Comparison of ENCODE assay signal across 1 cellular context in the genomic region with DNA sequence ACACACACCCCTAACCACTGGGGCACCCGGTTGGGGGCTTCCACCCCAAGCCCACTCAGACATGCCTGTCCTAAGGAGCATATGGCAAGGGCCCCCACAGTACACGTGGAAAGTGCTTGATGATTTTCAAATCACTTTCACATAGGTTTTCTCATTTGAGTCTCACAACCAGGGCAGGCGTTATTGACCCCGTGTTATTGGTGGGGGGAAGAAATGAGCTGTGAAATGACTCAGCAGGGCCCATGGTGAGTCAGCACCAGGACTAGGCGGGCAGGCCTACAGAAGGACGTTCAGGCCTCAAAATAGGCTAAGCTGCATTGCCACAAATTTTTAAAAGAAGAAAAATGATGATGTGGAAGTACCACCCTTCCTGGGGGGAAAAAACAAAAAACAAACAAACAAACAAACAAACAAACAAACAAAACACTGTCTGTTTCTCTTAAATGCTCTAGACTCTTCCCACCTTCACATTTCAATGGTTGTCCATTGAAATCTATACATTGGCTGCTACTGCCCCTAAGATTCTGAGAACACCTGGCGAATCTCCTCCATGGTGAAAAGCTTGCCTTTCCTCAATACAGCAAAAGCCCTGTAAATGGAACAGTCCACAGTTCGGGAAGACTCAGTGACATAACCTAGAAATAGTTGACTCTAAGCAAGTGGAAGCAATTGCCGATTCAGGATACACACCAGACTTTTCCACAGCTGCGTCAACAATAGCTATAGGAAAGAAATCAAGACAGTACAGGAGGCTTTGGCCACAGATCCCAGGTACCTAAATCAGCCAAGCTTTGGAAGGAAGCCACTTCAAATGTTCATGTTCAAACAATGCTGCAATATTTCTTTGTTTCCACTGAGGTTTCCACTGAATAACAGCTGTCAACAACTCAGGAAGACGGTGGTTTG.
TF ChIP-seq lines count a peak whose summit lies in the region.

No MANE protein-coding gene starts in this region.

TF ChIP-seq in K562, 482 proteins besides CTCF, POLR2A, EP300 and RAD21 (continued from another document and continues in another):
- TF ChIP-seq, protein P1, sequence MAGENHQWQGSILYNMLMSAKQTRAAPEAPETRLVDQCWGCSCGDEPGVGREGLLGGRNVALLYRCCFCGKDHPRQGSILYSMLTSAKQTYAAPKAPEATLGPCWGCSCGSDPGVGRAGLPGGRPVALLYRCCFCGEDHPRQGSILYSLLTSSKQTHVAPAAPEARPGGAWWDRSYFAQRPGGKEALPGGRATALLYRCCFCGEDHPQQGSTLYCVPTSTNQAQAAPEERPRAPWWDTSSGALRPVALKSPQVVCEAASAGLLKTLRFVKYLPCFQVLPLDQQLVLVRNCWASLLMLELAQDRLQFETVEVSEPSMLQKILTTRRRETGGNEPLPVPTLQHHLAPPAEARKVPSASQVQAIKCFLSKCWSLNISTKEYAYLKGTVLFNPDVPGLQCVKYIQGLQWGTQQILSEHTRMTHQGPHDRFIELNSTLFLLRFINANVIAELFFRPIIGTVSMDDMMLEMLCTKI (IDR thresholded peaks at IDR 0.05; ENCODE audit: partially characterized antibody) = no peak
- TF ChIP-seq, protein P2, sequence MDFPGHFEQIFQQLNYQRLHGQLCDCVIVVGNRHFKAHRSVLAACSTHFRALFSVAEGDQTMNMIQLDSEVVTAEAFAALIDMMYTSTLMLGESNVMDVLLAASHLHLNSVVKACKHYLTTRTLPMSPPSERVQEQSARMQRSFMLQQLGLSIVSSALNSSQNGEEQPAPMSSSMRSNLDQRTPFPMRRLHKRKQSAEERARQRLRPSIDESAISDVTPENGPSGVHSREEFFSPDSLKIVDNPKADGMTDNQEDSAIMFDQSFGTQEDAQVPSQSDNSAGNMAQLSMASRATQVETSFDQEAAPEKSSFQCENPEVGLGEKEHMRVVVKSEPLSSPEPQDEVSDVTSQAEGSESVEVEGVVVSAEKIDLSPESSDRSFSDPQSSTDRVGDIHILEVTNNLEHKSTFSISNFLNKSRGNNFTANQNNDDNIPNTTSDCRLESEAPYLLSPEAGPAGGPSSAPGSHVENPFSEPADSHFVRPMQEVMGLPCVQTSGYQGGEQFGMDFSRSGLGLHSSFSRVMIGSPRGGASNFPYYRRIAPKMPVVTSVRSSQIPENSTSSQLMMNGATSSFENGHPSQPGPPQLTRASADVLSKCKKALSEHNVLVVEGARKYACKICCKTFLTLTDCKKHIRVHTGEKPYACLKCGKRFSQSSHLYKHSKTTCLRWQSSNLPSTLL (IDR thresholded peaks at IDR 0.05) = no peak
- peak; percentile 45; the same call in 1 of the 2 replicates for TF ChIP-seq GTF2E2 (tag; IDR thresholded peaks at IDR 0.05)
- TF ChIP-seq ZNF175 (CRISPR knock-in tag; IDR thresholded peaks at IDR 0.05; ENCODE audit: low read depth) = peak; percentile 83
- TF ChIP-seq EHMT2 (IDR thresholded peaks at IDR 0.05) = no peak
- TF ChIP-seq SIN3A (IDR thresholded peaks at IDR 0.05; ENCODE audit: borderline replicate concordance in 2 of 2, control insufficient read depth in 1 of 2, low read depth in 2 of 2, low read length in 2 of 2) = peak in 1 of 2 experiments; percentile 20; a peak in 1 of 4 replicates
- TF ChIP-seq KAT2B (IDR thresholded peaks at IDR 0.05; ENCODE audit: low read depth, low read length) = no peak
- TF ChIP-seq FOXJ3 (CRISPR knock-in tag; IDR thresholded peaks at IDR 0.05) = no peak
- no peak; the same call in 1 of the 2 replicates for TF ChIP-seq ILK (tag; IDR thresholded peaks at IDR 0.05; ENCODE audit: borderline replicate concordance, low read depth)
- 0 out of 2 replicates have a peak, but pooled peaks have one; percentile 4 for TF ChIP-seq BCOR (IDR thresholded peaks at IDR 0.05)
- TF ChIP-seq, protein P3, sequence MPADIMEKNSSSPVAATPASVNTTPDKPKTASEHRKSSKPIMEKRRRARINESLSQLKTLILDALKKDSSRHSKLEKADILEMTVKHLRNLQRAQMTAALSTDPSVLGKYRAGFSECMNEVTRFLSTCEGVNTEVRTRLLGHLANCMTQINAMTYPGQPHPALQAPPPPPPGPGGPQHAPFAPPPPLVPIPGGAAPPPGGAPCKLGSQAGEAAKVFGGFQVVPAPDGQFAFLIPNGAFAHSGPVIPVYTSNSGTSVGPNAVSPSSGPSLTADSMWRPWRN (IDR thresholded peaks at IDR 0.05; ENCODE audit: low read depth) = no peak
- TF ChIP-seq PTTG1 (tag; IDR thresholded peaks at IDR 0.05; ENCODE audit: low read depth) = peak; percentile 65; the same call in 1 of the 2 replicates
- no peak for TF ChIP-seq ZNF75A (CRISPR knock-in tag; IDR thresholded peaks at IDR 0.05)
- TF ChIP-seq POLR3A (IDR thresholded peaks at IDR 0.05; ENCODE audit: borderline replicate concordance, extremely low read depth, insufficient read depth, insufficient read length) = no peak
- no peak for TF ChIP-seq FUS (optimal IDR thresholded peaks at IDR 0.05; ENCODE audit: low read depth, low read length)
- no peak for TF ChIP-seq FIP1L1 (IDR thresholded peaks at IDR 0.05; ENCODE audit: low read depth, low read length, poor library complexity, severe bottlenecking)
- TF ChIP-seq MCM3 (IDR thresholded peaks at IDR 0.05) = no peak
- peak; percentile 19; the same call in 1 of the 2 replicates for TF ChIP-seq GATAD2B (IDR thresholded peaks at IDR 0.05; ENCODE audit: borderline replicate concordance)
- peak; percentile 76; the same call in 1 of the 2 replicates for TF ChIP-seq ZNF584 (CRISPR knock-in tag; IDR thresholded peaks at IDR 0.05; ENCODE audit: low read depth)
- TF ChIP-seq RUNX1 (IDR thresholded peaks at IDR 0.05; ENCODE audit: low read depth) = no peak
- TF ChIP-seq EP400 (IDR thresholded peaks at IDR 0.05) = no peak; the same call in 1 of the 2 replicates
- TF ChIP-seq, protein P4, sequence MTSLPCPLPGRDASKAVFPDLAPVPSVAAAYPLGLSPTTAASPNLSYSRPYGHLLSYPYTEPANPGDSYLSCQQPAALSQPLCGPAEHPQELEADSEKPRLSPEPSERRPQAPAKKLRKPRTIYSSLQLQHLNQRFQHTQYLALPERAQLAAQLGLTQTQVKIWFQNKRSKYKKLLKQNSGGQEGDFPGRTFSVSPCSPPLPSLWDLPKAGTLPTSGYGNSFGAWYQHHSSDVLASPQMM (CRISPR knock-in tag; IDR thresholded peaks at IDR 0.05) = no peak
- TF ChIP-seq, protein P5, sequence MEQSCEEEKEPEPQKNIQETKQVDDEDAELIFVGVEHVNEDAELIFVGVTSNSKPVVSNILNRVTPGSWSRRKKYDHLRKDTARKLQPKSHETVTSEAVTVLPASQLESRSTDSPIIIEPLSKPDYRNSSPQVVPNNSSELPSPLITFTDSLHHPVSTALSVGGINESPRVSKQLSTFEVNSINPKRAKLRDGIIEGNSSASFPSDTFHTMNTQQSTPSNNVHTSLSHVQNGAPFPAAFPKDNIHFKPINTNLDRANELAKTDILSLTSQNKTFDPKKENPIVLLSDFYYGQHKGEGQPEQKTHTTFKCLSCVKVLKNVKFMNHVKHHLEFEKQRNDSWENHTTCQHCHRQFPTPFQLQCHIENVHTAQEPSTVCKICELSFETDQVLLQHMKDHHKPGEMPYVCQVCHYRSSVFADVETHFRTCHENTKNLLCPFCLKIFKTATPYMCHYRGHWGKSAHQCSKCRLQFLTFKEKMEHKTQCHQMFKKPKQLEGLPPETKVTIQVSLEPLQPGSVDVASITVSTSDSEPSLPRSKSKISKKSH (CRISPR knock-in tag; IDR thresholded peaks at IDR 0.05) = no peak
- no peak for TF ChIP-seq IRF2 (CRISPR knock-in tag; IDR thresholded peaks at IDR 0.05)
- TF ChIP-seq ELF4 (CRISPR knock-in tag; IDR thresholded peaks at IDR 0.05) = 0 out of 2 replicates have a peak, but pooled peaks have one; percentile 35
- TF ChIP-seq MTF1 (CRISPR knock-in tag; IDR thresholded peaks at IDR 0.05; ENCODE audit: borderline replicate concordance) = no peak
- no peak for TF ChIP-seq KDM5B (IDR thresholded peaks at IDR 0.05; ENCODE audit: insufficient replicate concordance, low read depth, low read length)
- TF ChIP-seq MTA3 (IDR thresholded peaks at IDR 0.05; ENCODE audit: borderline replicate concordance) = peak; percentile 45; the same call in 1 of the 2 replicates
- TF ChIP-seq CBFA2T2 (conservative IDR thresholded peaks at IDR 0.05) = no peak
- TF ChIP-seq, protein P6, sequence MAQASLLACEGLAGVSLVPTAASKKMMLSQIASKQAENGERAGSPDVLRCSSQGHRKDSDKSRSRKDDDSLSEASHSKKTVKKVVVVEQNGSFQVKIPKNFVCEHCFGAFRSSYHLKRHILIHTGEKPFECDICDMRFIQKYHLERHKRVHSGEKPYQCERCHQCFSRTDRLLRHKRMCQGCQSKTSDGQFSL (CRISPR knock-in tag; IDR thresholded peaks at IDR 0.05) = 0 out of 2 replicates have a peak, but pooled peaks have one; percentile 34
- TF ChIP-seq, protein P6 (tag; IDR thresholded peaks at IDR 0.05) = peak; percentile 51 to 70; a peak in 1 of 4 replicates
- TF ChIP-seq, protein P7, sequence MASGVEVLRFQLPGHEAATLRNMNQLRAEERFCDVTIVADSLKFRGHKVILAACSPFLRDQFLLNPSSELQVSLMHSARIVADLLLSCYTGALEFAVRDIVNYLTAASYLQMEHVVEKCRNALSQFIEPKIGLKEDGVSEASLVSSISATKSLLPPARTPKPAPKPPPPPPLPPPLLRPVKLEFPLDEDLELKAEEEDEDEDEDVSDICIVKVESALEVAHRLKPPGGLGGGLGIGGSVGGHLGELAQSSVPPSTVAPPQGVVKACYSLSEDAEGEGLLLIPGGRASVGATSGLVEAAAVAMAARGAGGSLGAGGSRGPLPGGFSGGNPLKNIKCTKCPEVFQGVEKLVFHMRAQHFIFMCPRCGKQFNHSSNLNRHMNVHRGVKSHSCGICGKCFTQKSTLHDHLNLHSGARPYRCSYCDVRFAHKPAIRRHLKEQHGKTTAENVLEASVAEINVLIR (CRISPR knock-in tag; IDR thresholded peaks at IDR 0.05) = peak; percentile 59; the same call in 1 of the 2 replicates
- TF ChIP-seq, protein P8, sequence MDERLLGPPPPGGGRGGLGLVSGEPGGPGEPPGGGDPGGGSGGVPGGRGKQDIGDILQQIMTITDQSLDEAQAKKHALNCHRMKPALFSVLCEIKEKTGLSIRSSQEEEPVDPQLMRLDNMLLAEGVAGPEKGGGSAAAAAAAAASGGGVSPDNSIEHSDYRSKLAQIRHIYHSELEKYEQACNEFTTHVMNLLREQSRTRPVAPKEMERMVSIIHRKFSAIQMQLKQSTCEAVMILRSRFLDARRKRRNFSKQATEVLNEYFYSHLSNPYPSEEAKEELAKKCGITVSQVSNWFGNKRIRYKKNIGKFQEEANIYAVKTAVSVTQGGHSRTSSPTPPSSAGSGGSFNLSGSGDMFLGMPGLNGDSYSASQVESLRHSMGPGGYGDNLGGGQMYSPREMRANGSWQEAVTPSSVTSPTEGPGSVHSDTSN (CRISPR knock-in tag; IDR thresholded peaks at IDR 0.05; ENCODE audit: low read depth) = no peak
- TF ChIP-seq, protein P8 (tag; conservative IDR thresholded peaks at IDR 0.05; ENCODE audit: low read depth) = peak; percentile 16
- peak; percentile 87 for TF ChIP-seq MAFF (IDR thresholded peaks at IDR 0.05; ENCODE audit: low read length)
- TF ChIP-seq, protein P9, sequence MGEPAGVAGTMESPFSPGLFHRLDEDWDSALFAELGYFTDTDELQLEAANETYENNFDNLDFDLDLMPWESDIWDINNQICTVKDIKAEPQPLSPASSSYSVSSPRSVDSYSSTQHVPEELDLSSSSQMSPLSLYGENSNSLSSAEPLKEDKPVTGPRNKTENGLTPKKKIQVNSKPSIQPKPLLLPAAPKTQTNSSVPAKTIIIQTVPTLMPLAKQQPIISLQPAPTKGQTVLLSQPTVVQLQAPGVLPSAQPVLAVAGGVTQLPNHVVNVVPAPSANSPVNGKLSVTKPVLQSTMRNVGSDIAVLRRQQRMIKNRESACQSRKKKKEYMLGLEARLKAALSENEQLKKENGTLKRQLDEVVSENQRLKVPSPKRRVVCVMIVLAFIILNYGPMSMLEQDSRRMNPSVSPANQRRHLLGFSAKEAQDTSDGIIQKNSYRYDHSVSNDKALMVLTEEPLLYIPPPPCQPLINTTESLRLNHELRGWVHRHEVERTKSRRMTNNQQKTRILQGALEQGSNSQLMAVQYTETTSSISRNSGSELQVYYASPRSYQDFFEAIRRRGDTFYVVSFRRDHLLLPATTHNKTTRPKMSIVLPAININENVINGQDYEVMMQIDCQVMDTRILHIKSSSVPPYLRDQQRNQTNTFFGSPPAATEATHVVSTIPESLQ (CRISPR knock-in tag; IDR thresholded peaks at IDR 0.05) = no peak
- 0 out of 3 replicates have a peak, but pooled peaks of 1 of the 2 experiments have one; percentile 52 for TF ChIP-seq CBX3 (IDR thresholded peaks at IDR 0.05; ENCODE audit: borderline replicate concordance in 1 of 2, low read length in 2 of 2)
- TF ChIP-seq ILF3 (IDR thresholded peaks at IDR 0.05; ENCODE audit: borderline replicate concordance) = no peak
- TF ChIP-seq ZNF143 (CRISPR knock-in tag; IDR thresholded peaks at IDR 0.05) = no peak
- no peak for TF ChIP-seq CBFB (CRISPR knock-in tag; IDR thresholded peaks at IDR 0.05)
- TF ChIP-seq BRD9 (IDR thresholded peaks at IDR 0.05; ENCODE audit: low read depth, partially characterized antibody) = no peak
- no peak for TF ChIP-seq HDAC3 (IDR thresholded peaks at IDR 0.05; ENCODE audit: borderline replicate concordance, partially characterized antibody)
- TF ChIP-seq, protein P10, sequence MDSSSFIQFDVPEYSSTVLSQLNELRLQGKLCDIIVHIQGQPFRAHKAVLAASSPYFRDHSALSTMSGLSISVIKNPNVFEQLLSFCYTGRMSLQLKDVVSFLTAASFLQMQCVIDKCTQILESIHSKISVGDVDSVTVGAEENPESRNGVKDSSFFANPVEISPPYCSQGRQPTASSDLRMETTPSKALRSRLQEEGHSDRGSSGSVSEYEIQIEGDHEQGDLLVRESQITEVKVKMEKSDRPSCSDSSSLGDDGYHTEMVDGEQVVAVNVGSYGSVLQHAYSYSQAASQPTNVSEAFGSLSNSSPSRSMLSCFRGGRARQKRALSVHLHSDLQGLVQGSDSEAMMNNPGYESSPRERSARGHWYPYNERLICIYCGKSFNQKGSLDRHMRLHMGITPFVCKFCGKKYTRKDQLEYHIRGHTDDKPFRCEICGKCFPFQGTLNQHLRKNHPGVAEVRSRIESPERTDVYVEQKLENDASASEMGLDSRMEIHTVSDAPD (CRISPR knock-in tag; IDR thresholded peaks at IDR 0.05) = peak; percentile 10; the same call in 1 of the 2 replicates
